In the genomic region with DNA sequence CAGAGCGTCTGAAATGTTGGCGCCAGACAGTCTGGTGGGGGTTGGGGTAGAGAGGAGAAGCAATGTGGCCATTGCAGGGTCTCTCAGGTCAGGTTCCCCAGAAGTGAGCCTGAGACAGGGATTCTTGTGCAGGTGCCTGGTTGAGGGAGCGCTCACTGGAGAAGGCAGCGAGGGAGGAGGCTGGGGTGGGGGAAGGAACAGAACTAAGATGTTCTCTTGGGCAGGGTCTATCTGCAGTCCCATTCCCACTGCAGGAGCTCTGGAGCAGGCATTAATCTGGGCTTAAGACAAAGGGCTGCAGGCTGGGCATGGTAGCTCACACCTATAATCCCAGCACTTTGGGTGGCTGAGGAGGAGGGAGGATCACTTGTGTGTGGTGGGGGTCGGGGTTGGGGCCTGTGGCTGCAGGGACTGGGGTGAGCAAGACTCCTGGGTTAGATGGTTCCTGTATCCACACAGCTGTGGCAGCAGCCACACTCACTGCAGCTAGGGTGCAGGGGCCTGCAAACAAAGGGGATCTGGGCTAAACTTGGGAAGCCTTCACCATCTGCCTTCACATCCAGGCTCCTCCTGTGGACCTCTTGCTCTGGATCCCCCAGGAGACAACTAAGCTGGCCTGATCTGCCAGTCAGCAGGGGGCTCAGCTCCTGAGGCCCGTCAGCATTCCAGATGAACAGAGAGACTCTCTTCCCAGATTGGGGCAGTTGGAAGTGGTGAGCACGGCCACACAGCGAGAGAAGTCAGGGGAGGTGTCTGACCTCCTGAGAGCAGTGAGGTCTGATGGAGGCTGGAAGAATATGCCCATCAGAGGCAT, we compare ENCODE assay signal across 16 cellular contexts.
DNase-seq lines count a peak whose midpoint lies in the region; ATAC-seq lines count a peak whose summit lies in the region.
"Had no signal": no experiment of that assay in that cellular context is flagged by ENCODE, and none has a peak within 500 bp of the region (broad histone marks: within the 10 kb centered on the region; RNA-seq: fewer than 3 reads in every experiment).

No MANE protein-coding gene starts in this region.

- H3K36me3 Mint-ChIP-seq in activated CD4-positive, alpha-beta memory T cell treated with anti-CD3 and anti-CD28 coated beads, Interleukin-2, amount 10 ng/mL, durations not matched to agents 7 days and 5 days (ENCODE audit: low read depth), result no peaks in the 10 kb centered on the region
- H3K36me3 Mint-ChIP-seq in activated CD4-positive, alpha-beta memory T cell treated with anti-CD3 and anti-CD28 coated beads for 36 hours, result no peaks in the 10 kb centered on the region
- no peaks in the 10 kb centered on the region for H3K36me3 Mint-ChIP-seq in T-cell

- CTCF ChIA-PET in activated CD4-positive, alpha-beta memory T cell treated with anti-CD3 and anti-CD28 coated beads, Interleukin-2, amount 10 ng/mL, durations not matched to agents 7 days and 5 days (lab: Charles Lee), result no interaction called here
- CTCF ChIA-PET in activated CD4-positive, alpha-beta memory T cell treated with anti-CD3 and anti-CD28 coated beads for 36 hours (lab: Charles Lee), result no interaction called here
- CTCF ChIA-PET in T-cell (lab: Charles Lee), result no interaction called here

- ATAC-seq in GM18873 (IDR thresholded peaks at IDR 0.05; ENCODE audit: low FRiP score, unreplicated experiment) (no peak), T-cell (replicated peaks in 1 of 4) (no peak)
- ATAC-seq: GM12878 had no signal

- DNase-seq in activated CD4-positive, alpha-beta memory T cell treated with anti-CD3 and anti-CD28 coated beads, Interleukin-2, amount 10 ng/mL, durations not matched to agents 7 days and 5 days, result peak; percentile 7
- DNase-seq in activated CD4-positive, alpha-beta memory T cell treated with anti-CD3 and anti-CD28 coated beads for 36 hours, result no peak
- DNase-seq in ecto neural progenitor cell (ENCODE audit: low spot score), result peak; percentile 40
- DNase-seq in mesenteric fat pad (ENCODE audit: low spot score), result peak; percentile 71
- no peak for DNase-seq in AG08395 (ENCODE audit: low spot score)
- DNase-seq in T-cell, result no peak
- DNase-seq: 8988T; ACHN; C1 segment of cervical spinal cord; Calu3; CD4-positive, alpha-beta T cell; DMS 273 treated with DMSO at 0.1 percent for 48 hours; GM23248 had no signal

- peaks cover 12% of the 10 kb centered on the region for H3K27me3 Mint-ChIP-seq in activated CD4-positive, alpha-beta memory T cell treated with anti-CD3 and anti-CD28 coated beads, Interleukin-2, amount 10 ng/mL, durations not matched to agents 7 days and 5 days
- H3K27me3 Mint-ChIP-seq in activated CD4-positive, alpha-beta memory T cell treated with anti-CD3 and anti-CD28 coated beads for 36 hours, result peaks cover 21% of the 10 kb centered on the region
- H3K27me3 Mint-ChIP-seq in T-cell, result peaks cover 27 to 29% of the 10 kb centered on the region in 2 donors

- intact Hi-C loops in activated CD4-positive, alpha-beta memory T cell treated with anti-CD3 and anti-CD28 coated beads for 36 hours (cut with micrococcal nuclease), result no loop called here

- H3K9me3 Mint-ChIP-seq in activated CD4-positive, alpha-beta memory T cell treated with anti-CD3 and anti-CD28 coated beads, Interleukin-2, amount 10 ng/mL, durations not matched to agents 7 days and 5 days, result no peaks in the 10 kb centered on the region
- no peaks in the 10 kb centered on the region for H3K9me3 Mint-ChIP-seq in activated CD4-positive, alpha-beta memory T cell treated with anti-CD3 and anti-CD28 coated beads for 36 hours
- no peaks in the 10 kb centered on the region for H3K9me3 Mint-ChIP-seq in T-cell
- H3K9me3 Mint-ChIP-seq: CD4-positive, alpha-beta T cell had no signal

- POLR2A ChIA-PET in activated CD4-positive, alpha-beta memory T cell treated with anti-CD3 and anti-CD28 coated beads, Interleukin-2, amount 10 ng/mL, durations not matched to agents 7 days and 5 days (lab: Charles Lee), result no interaction called here
- POLR2A ChIA-PET in activated CD4-positive, alpha-beta memory T cell treated with anti-CD3 and anti-CD28 coated beads for 36 hours (lab: Charles Lee), result no interaction called here
- POLR2A ChIA-PET in T-cell (lab: Charles Lee), result no interaction called here

- H3K4me1 Mint-ChIP-seq in activated CD4-positive, alpha-beta memory T cell treated with anti-CD3 and anti-CD28 coated beads, Interleukin-2, amount 10 ng/mL, durations not matched to agents 7 days and 5 days, result no peaks in the 10 kb centered on the region
- no peaks in the 10 kb centered on the region for H3K4me1 Mint-ChIP-seq in activated CD4-positive, alpha-beta memory T cell treated with anti-CD3 and anti-CD28 coated beads for 36 hours (ENCODE audit: low read depth)
- H3K4me1 Mint-ChIP-seq in T-cell, result no peaks in the 10 kb centered on the region
- H3K4me1 Mint-ChIP-seq: B cell had no signal

- H3K4me3 Mint-ChIP-seq in activated CD4-positive, alpha-beta memory T cell treated with anti-CD3 and anti-CD28 coated beads, Interleukin-2, amount 10 ng/mL, durations not matched to agents 7 days and 5 days, result no peak overlapping the region
- H3K4me3 Mint-ChIP-seq in activated CD4-positive, alpha-beta memory T cell treated with anti-CD3 and anti-CD28 coated beads for 36 hours, result no peak overlapping the region
- H3K4me3 Mint-ChIP-seq in T-cell, result no peak overlapping the region
- H3K4me3 Mint-ChIP-seq: B cell; CD4-positive, alpha-beta T cell had no signal

- no peak overlapping the region for H3K27ac Mint-ChIP-seq in activated CD4-positive, alpha-beta memory T cell treated with anti-CD3 and anti-CD28 coated beads, Interleukin-2, amount 10 ng/mL, durations not matched to agents 7 days and 5 days
- H3K27ac Mint-ChIP-seq in activated CD4-positive, alpha-beta memory T cell treated with anti-CD3 and anti-CD28 coated beads for 36 hours, result no peak overlapping the region
- H3K27ac Mint-ChIP-seq in T-cell, result no peak overlapping the region
- H3K27ac Mint-ChIP-seq: B cell; CD4-positive, alpha-beta T cell had no signal

Comparison
In these comparisons a context has a peak if more than half of its experiments do, and no peak if none do; other contexts are left out.
1. DNase-seq: peak in activated CD4-positive, alpha-beta memory T cell treated with anti-CD3 and anti-CD28 coated beads, Interleukin-2, amount 10 ng/mL, durations not matched to agents 7 days and 5 days (single experiment), ecto neural progenitor cell (single experiment) and mesenteric fat pad (single experiment); none in activated CD4-positive, alpha-beta memory T cell treated with anti-CD3 and anti-CD28 coated beads for 36 hours (single experiment), AG08395 (single experiment) and T-cell (0 of 34).